Comparison of ENCODE assay signal across 1 cellular context in the genomic region with DNA sequence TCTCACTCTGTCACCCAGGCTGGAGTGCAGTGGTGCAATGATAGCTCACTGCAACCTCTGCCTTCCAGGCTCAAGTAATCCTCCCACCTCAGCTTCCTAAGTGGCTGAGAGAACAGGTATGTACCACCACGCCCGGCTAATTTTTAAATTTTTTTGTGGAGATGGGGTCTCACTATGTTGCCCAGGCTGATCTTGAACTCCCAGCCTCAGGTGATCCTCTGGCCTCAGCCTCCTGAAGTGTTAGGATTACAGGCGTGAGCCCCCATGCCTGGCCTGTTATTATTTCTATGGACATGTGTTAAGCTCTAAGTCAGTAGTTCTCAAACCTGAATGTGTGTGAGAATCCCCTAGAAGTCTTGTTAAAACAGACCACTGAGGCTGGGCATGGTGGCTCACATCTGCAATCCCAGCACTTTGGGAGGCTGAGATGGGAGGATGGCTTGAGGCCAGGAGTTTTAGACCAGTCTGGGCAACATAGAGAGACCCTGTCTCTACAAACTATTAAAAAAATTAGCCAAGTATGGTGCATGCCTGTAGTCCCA.
A peak's percentile ranks its signal among the peaks of the same experiment; 100 is the strongest.
TF ChIP-seq lines count a peak whose summit lies in the region.

No MANE protein-coding gene starts in this region.

TF ChIP-seq in HepG2, 621 proteins besides CTCF, POLR2A, EP300 and RAD21:
- TF ChIP-seq ZNF44 (CRISPR knock-in tag; IDR thresholded peaks at IDR 0.05) (no peak), ASH2L (IDR thresholded peaks at IDR 0.05; ENCODE audit: insufficient read length, low read depth, low read length) (no peak)
- TF ChIP-seq, protein P1, sequence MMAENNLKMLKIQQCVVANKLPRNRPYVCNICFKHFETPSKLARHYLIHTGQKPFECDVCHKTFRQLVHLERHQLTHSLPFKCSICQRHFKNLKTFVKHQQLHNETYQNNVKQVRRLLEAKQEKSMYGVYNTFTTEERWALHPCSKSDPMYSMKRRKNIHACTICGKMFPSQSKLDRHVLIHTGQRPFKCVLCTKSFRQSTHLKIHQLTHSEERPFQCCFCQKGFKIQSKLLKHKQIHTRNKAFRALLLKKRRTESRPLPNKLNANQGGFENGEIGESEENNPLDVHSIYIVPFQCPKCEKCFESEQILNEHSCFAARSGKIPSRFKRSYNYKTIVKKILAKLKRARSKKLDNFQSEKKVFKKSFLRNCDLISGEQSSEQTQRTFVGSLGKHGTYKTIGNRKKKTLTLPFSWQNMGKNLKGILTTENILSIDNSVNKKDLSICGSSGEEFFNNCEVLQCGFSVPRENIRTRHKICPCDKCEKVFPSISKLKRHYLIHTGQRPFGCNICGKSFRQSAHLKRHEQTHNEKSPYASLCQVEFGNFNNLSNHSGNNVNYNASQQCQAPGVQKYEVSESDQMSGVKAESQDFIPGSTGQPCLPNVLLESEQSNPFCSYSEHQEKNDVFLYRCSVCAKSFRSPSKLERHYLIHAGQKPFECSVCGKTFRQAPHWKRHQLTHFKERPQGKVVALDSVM (CRISPR knock-in tag; IDR thresholded peaks at IDR 0.05): 0 out of 2 replicates have a peak, but pooled peaks have one; percentile 15
- TF ChIP-seq, protein P2, sequence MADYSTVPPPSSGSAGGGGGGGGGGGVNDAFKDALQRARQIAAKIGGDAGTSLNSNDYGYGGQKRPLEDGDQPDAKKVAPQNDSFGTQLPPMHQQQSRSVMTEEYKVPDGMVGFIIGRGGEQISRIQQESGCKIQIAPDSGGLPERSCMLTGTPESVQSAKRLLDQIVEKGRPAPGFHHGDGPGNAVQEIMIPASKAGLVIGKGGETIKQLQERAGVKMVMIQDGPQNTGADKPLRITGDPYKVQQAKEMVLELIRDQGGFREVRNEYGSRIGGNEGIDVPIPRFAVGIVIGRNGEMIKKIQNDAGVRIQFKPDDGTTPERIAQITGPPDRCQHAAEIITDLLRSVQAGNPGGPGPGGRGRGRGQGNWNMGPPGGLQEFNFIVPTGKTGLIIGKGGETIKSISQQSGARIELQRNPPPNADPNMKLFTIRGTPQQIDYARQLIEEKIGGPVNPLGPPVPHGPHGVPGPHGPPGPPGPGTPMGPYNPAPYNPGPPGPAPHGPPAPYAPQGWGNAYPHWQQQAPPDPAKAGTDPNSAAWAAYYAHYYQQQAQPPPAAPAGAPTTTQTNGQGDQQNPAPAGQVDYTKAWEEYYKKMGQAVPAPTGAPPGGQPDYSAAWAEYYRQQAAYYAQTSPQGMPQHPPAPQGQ (CRISPR knock-in tag; IDR thresholded peaks at IDR 0.05; ENCODE audit: borderline replicate concordance): no peak
